ENCODE assay signal across 2 cellular contexts in the genomic region with DNA sequence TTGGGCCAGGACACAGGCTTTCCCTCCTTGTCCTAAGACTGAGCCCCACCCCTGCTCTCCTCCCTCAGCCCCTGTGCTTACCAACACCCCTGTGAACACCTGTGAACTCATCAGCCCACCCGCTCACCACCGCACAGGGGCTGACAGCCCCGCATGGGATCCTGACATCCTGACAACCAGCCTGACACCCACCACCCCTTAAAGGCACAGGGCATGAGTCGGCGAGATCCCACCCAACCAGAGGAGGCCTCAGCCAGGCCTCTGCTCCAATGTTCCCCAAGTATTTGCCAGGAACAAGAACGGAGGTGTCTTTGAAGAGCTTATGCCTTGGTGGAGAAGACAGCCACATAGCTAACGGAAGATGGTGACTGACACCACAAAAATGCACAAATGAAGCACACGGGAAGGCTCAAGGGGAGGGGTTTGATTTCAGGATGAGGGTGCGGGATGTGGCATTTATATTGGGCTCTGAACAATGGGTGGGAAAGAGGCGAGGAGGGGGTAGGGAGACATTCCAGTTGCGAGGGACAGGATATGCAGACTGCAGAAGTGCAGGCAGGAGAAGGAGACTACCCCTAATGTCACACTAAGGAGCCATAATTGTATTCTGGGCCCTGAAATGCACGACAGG.
TF ChIP-seq lines count a peak whose summit lies in the region.

No MANE protein-coding gene starts in this region.

TF ChIP-seq in SK-N-SH, 30 proteins besides CTCF, POLR2A, EP300 and RAD21 (continued from another document):
- no peak for TF ChIP-seq YY1 (IDR thresholded peaks at IDR 0.05; ENCODE audit: low read depth)

TF ChIP-seq in SK-N-SH treated with all-trans-retinoic acid at 6 μM for 48 hours, 23 proteins besides CTCF, POLR2A, EP300 and RAD21 (continued from another document):
- TF ChIP-seq, protein P1, sequence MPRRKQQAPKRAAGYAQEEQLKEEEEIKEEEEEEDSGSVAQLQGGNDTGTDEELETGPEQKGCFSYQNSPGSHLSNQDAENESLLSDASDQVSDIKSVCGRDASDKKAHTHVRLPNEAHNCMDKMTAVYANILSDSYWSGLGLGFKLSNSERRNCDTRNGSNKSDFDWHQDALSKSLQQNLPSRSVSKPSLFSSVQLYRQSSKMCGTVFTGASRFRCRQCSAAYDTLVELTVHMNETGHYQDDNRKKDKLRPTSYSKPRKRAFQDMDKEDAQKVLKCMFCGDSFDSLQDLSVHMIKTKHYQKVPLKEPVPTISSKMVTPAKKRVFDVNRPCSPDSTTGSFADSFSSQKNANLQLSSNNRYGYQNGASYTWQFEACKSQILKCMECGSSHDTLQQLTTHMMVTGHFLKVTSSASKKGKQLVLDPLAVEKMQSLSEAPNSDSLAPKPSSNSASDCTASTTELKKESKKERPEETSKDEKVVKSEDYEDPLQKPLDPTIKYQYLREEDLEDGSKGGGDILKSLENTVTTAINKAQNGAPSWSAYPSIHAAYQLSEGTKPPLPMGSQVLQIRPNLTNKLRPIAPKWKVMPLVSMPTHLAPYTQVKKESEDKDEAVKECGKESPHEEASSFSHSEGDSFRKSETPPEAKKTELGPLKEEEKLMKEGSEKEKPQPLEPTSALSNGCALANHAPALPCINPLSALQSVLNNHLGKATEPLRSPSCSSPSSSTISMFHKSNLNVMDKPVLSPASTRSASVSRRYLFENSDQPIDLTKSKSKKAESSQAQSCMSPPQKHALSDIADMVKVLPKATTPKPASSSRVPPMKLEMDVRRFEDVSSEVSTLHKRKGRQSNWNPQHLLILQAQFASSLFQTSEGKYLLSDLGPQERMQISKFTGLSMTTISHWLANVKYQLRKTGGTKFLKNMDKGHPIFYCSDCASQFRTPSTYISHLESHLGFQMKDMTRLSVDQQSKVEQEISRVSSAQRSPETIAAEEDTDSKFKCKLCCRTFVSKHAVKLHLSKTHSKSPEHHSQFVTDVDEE (CRISPR knock-in tag; IDR thresholded peaks at IDR 0.05), result no peak
- no peak for TF ChIP-seq ZNF8 (CRISPR knock-in tag; IDR thresholded peaks at IDR 0.05)
- TF ChIP-seq PPARA (CRISPR knock-in tag; IDR thresholded peaks at IDR 0.05; ENCODE audit: borderline replicate concordance), result no peak
- no peak for TF ChIP-seq ZNF565 (CRISPR knock-in tag; conservative IDR thresholded peaks at IDR 0.05; ENCODE audit: low read depth)
- TF ChIP-seq, protein P2, sequence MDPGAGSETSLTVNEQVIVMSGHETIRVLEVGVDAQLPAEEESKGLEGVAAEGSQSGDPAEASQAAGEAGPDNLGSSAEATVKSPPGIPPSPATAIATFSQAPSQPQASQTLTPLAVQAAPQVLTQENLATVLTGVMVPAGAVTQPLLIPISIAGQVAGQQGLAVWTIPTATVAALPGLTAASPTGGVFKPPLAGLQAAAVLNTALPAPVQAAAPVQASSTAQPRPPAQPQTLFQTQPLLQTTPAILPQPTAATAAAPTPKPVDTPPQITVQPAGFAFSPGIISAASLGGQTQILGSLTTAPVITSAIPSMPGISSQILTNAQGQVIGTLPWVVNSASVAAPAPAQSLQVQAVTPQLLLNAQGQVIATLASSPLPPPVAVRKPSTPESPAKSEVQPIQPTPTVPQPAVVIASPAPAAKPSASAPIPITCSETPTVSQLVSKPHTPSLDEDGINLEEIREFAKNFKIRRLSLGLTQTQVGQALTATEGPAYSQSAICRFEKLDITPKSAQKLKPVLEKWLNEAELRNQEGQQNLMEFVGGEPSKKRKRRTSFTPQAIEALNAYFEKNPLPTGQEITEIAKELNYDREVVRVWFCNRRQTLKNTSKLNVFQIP (CRISPR knock-in tag; IDR thresholded peaks at IDR 0.05; ENCODE audit: borderline replicate concordance, low read depth), result no peak
- TF ChIP-seq, protein P3, sequence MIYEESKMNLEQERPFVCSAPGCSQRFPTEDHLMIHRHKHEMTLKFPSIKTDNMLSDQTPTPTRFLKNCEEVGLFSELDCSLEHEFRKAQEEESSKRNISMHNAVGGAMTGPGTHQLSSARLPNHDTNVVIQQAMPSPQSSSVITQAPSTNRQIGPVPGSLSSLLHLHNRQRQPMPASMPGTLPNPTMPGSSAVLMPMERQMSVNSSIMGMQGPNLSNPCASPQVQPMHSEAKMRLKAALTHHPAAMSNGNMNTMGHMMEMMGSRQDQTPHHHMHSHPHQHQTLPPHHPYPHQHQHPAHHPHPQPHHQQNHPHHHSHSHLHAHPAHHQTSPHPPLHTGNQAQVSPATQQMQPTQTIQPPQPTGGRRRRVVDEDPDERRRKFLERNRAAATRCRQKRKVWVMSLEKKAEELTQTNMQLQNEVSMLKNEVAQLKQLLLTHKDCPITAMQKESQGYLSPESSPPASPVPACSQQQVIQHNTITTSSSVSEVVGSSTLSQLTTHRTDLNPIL (CRISPR knock-in tag; IDR thresholded peaks at IDR 0.05; ENCODE audit: low read depth), result no peak
- no peak for TF ChIP-seq GLIS3 (CRISPR knock-in tag; IDR thresholded peaks at IDR 0.05)
- no peak for TF ChIP-seq ZNF70 (CRISPR knock-in tag; IDR thresholded peaks at IDR 0.05)
- TF ChIP-seq BACH2 (CRISPR knock-in tag; IDR thresholded peaks at IDR 0.05; ENCODE audit: borderline replicate concordance), result no peak
- no peak for TF ChIP-seq ZFP3 (CRISPR knock-in tag; IDR thresholded peaks at IDR 0.05)
- TF ChIP-seq ZC3H10 (CRISPR knock-in tag; IDR thresholded peaks at IDR 0.05), result no peak
- TF ChIP-seq, protein P4, sequence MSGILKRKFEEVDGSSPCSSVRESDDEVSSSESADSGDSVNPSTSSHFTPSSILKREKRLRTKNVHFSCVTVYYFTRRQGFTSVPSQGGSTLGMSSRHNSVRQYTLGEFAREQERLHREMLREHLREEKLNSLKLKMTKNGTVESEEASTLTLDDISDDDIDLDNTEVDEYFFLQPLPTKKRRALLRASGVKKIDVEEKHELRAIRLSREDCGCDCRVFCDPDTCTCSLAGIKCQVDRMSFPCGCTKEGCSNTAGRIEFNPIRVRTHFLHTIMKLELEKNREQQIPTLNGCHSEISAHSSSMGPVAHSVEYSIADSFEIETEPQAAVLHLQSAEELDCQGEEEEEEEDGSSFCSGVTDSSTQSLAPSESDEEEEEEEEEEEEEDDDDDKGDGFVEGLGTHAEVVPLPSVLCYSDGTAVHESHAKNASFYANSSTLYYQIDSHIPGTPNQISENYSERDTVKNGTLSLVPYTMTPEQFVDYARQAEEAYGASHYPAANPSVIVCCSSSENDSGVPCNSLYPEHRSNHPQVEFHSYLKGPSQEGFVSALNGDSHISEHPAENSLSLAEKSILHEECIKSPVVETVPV (CRISPR knock-in tag; IDR thresholded peaks at IDR 0.05), result no peak
- no peak for TF ChIP-seq OSR1 (CRISPR knock-in tag; IDR thresholded peaks at IDR 0.05)
- no peak for TF ChIP-seq TCF4 (CRISPR knock-in tag; IDR thresholded peaks at IDR 0.05; ENCODE audit: borderline replicate concordance)
- no peak for TF ChIP-seq ISL1 (CRISPR knock-in tag; IDR thresholded peaks at IDR 0.05)
TF ChIP-seq in SK-N-SH treated with all-trans-retinoic acid at 6 μM for 48 hours: peak in this region for 0.
